8 cellular contexts compared by ENCODE assay signal in the genomic region with DNA sequence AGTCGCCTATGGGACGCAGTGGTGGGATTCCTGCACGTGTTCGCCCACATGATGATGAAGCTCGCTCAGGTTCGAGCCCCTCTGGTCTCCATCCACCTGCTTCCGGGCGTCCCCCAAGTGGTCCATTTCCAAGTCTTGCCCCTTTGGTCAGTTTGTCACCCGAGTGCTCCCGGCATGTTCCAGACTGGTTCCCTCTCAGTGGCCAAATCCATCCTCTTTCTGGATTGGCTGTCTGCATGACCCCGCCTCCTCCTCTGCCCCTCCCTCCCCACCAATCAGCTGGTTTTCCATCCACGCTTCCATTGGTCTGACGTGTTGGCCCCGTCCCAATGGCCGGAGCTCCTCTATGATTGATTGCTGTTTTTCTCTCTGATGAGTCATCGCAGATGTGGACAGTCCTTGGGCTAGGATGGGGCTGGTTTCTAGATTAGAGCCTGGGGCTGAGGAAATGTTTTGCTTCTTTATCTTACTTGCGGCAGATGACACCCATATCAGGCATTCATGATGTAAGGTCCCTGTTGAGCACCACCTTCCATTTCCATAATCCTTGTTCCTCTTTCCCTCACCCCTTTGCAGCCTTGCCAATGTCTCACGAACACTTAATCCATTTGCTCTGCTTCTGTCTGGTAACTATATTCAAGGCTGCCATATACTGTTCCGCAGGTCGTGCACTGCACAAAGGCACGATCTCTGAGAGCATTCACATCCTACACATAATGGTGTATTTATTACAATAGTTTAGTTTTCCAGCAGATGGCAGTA.
DNase-seq lines count a peak whose midpoint lies in the region; ATAC-seq and TF ChIP-seq lines count a peak whose summit lies in the region.

No MANE protein-coding gene starts in this region.

- peak overlapping the region; percentile 36 for H3K4me2 ChIP-seq in OCI-LY1 (ENCODE audit: low read length)

- DNase-seq in NCI-H1436 (lab: John Stamatoyannopoulos, UW) (peak; percentile 68), NCI-H1436 treated with DMSO at 0.1 percent for 48 hours (lab: John Stamatoyannopoulos, UW) (no peak), anterior cingulate cortex (lab: John Stamatoyannopoulos, UW) (peak in 57 of 58 donors; percentile 2 to 88 (median 68)), hepatic stellate cell (ENCODE audit: low spot score) (peak; percentile 85), skeletal muscle cell (ENCODE audit: low read depth) (peak; percentile 17)

- H4K20me1 ChIP-seq in OCI-LY1 (ENCODE audit: insufficient read depth, low read length): no peaks in the 10 kb centered on the region

- no peaks in the 10 kb centered on the region for H3K36me3 ChIP-seq in OCI-LY1 (ENCODE audit: insufficient read depth, low read length)

- H3F3A ChIP-seq in OCI-LY1 (ENCODE audit: insufficient read depth, low read length): no peaks in the 10 kb centered on the region

- H3K9me3 ChIP-seq in OCI-LY1 (ENCODE audit: low read length): no peaks in the 10 kb centered on the region

- no peaks in the 10 kb centered on the region for H3K79me2 ChIP-seq in OCI-LY1 (ENCODE audit: insufficient read depth, low read length)

- no peak overlapping the region; the same call in 1 of the 2 replicates for H3K9ac ChIP-seq in OCI-LY1 (ENCODE audit: low read length)

- H2AFZ ChIP-seq in OCI-LY1 (ENCODE audit: low read length): no peak overlapping the region

- ATAC-seq in HG02798 (IDR thresholded peaks at IDR 0.05; ENCODE audit: poor library complexity, unreplicated experiment) (peak; percentile 41), HG03457 (IDR thresholded peaks at IDR 0.05; ENCODE audit: unreplicated experiment) (no peak)

- H3K4me3 ChIP-seq in OCI-LY1 (ENCODE audit: low read depth, low read length, poor library complexity, severe bottlenecking) (peak overlapping the region; percentile 29), skeletal muscle cell (ENCODE audit: low read depth, low read length) (peak overlapping the region; percentile 7)

- no peaks in the 10 kb centered on the region for H3K27me3 ChIP-seq in OCI-LY1 (ENCODE audit: insufficient read depth, low read length)

- H3K4me1 ChIP-seq in OCI-LY1 (ENCODE audit: insufficient read depth, low read length, severe bottlenecking): peaks cover 22% of the 10 kb centered on the region

- H3K9me2 ChIP-seq in OCI-LY1 (ENCODE audit: low read depth, low read length): no peaks in the 10 kb centered on the region

- H3K27ac ChIP-seq in OCI-LY1 (ENCODE audit: low read depth, low read length, poor library complexity, severe bottlenecking): no peak overlapping the region

- TF ChIP-seq CTCF in OCI-LY1 (IDR thresholded peaks at IDR 0.05; ENCODE audit: low read length): no peak
